Comparison of ENCODE assay signal across 8 cellular contexts in genomic region chr7:4683043-4683883, GRCh38. TPM values are rescaled to one million over a fixed set of nuclear protein-coding genes. Genes with fewer than 3 reads are reported as not detected.
DNase-seq lines count a peak whose midpoint lies in the region; ATAC-seq and TF ChIP-seq lines count a peak whose summit lies in the region.

No MANE protein-coding gene starts in this region.

- H2AK5ac ChIP-seq in IMR-90 (ENCODE audit: low read depth, low read length) = peak overlapping the region; percentile 95

- peak overlapping the region; percentile 75 to 93 for H4K8ac ChIP-seq in IMR-90 (ENCODE audit: low read depth in 2 of 2, low read length in 2 of 2)

- intact Hi-C loops in IMR-90 (cut with micrococcal nuclease) = loop anchor here (2.0 kb wide), 1 partner anchor 72 kb away; no protein-coding TSS in a partner anchor

- peaks cover 10% of the 10 kb centered on the region for H3K36me3 ChIP-seq in IMR-90 (ENCODE audit: control insufficient read depth, insufficient read depth, low read length)

- H3K14ac ChIP-seq in IMR-90 (replicated peaks; ENCODE audit: low read depth, low read length) = peak overlapping the region; percentile 96

- H4K5ac ChIP-seq in IMR-90 (ENCODE audit: low read depth, low read length) = peak overlapping the region; percentile 93

- H3K4me2 ChIP-seq in IMR-90 (ENCODE audit: low read depth, low read length) = peak overlapping the region; percentile 96

- in situ Hi-C loops in IMR-90 (cut with MboI; ENCODE audit: low sequenced_read_pairs) = no loop called here

- H2AFZ ChIP-seq in IMR-90 (replicated peaks; ENCODE audit: low read length, poor library complexity) = peak overlapping the region; percentile 69

- peaks cover 4% of the 10 kb centered on the region for H3K36me3 Mint-ChIP-seq in glutamatergic neuron (ENCODE audit: unreplicated experiment)

- H3K4me1 ChIP-seq in IMR-90 (ENCODE audit: control insufficient read depth, insufficient read depth, low read length) = peaks cover 10% of the 10 kb centered on the region

- H3K4me3 ChIP-seq in AG04449 (ENCODE audit: low read depth, low read length) (peak overlapping the region; percentile 80), IMR-90 (ENCODE audit: insufficient read depth, low read depth, low read length) (peak overlapping the region; percentile 91)

- H2BK120ac ChIP-seq in IMR-90 (ENCODE audit: low read depth, low read length) = peak overlapping the region; percentile 94

- peak overlapping the region; percentile 94 for H3K23ac ChIP-seq in IMR-90 (ENCODE audit: low read depth, low read length)

- CTCF ChIA-PET in AG04449 (lab: Yijun Ruan, JAX) = interaction anchor here (0.8 to 2.8 kb wide), 2 partner anchors 10 to 41 kb away, joined by 3 to 16 read pairs; no protein-coding TSS in a partner anchor
- CTCF ChIA-PET in IMR-90 (lab: Yijun Ruan, JAX) = interaction anchor here (1.3 to 1.4 kb wide), 2 partner anchors 10 to 41 kb away, joined by 3 to 6 read pairs; no protein-coding TSS in a partner anchor

- H3K9me3 ChIP-seq in IMR-90 (ENCODE audit: control insufficient read depth, insufficient read depth, low read length) = no peaks in the 10 kb centered on the region

- ATAC-seq in IMR-90 (ENCODE audit: low read depth) (peak; percentile 22), HG02623 (IDR thresholded peaks at IDR 0.05; ENCODE audit: unreplicated experiment) (no peak), GM18517 (IDR thresholded peaks at IDR 0.05; ENCODE audit: unreplicated experiment) (no peak)

- peak overlapping the region; percentile 85; the same call in 1 of the 2 replicates for H2BK20ac ChIP-seq in IMR-90 (ENCODE audit: low read depth, low read length)

- H2BK15ac ChIP-seq in IMR-90 (ENCODE audit: low read depth, low read length) = peak overlapping the region; percentile 91; the same call in 2 of the 3 replicates

- H3K9me1 ChIP-seq in IMR-90 (ENCODE audit: insufficient read depth, low read length) = peaks cover 9% of the 10 kb centered on the region

- H3K4ac ChIP-seq in IMR-90 (ENCODE audit: low read depth, low read length) = peak overlapping the region; percentile 99

- H3K27ac Mint-ChIP-seq in glutamatergic neuron (ENCODE audit: unreplicated experiment) = peak overlapping the region; percentile 75

- no peak for DNase-seq in AG04449 (ENCODE audit: low read depth, low spot score)
- no peak for DNase-seq in IMR-90
- DNase-seq in activated T-cell treated with anti-CD3 and anti-CD28 coated beads, Interleukin-2, amount 50 U/mL, for 48 hours = peak; percentile 44
- peak; percentile 24 for DNase-seq in glutamatergic neuron
- DNase-seq in retina = peak; percentile 24
- DNase-seq in NK-92 (lab: John Stamatoyannopoulos, UW; ENCODE audit: unreplicated experiment) = no peak

- H3K27me3 Mint-ChIP-seq in glutamatergic neuron (ENCODE audit: unreplicated experiment) = peaks cover 2% of the 10 kb centered on the region

- WGBS in IMR-90 (ENCODE audit: extremely low coverage in 2 of 2, insufficient read length in 1 of 2), 2 experiments = 4% methylated on average over 14 of the region's 23 CpGs; no CpG with 5 or more reads in 1 of the 2 experiments

- H3K9me3 Mint-ChIP-seq in glutamatergic neuron (ENCODE audit: unreplicated experiment) = peaks cover 4% of the 10 kb centered on the region

- no TSS peak for BruUV-seq in IMR-90 (replicated peaks; lab: Mats Ljungman, UMichigan)

- H3K27ac ChIP-seq in IMR-90 (ENCODE audit: insufficient read depth, low read length) = peak overlapping the region; percentile 100

- H3K9ac ChIP-seq in IMR-90 (ENCODE audit: low read depth, low read length) = peak overlapping the region; percentile 100

- H3K79me1 ChIP-seq in IMR-90 (ENCODE audit: low read depth in 1 of 2, low read length in 2 of 2) = peaks cover 24 to 49% of the 10 kb centered on the region in 2 experiments

- H3K27me3 ChIP-seq in IMR-90 (ENCODE audit: control insufficient read depth, insufficient read depth, low read length) = no peaks in the 10 kb centered on the region

- peak overlapping the region; percentile 91 for H3K18ac ChIP-seq in IMR-90 (ENCODE audit: low read depth, low read length)

- peak; percentile 44 for TF ChIP-seq POLR2A in IMR-90 (IDR thresholded peaks at IDR 0.05; ENCODE audit: low read depth, low read length)

- H2BK5ac ChIP-seq in IMR-90 (ENCODE audit: low read depth, low read length, poor library complexity, severe bottlenecking) = peak overlapping the region; percentile 99

- H3K56ac ChIP-seq in IMR-90 (ENCODE audit: extremely low read depth, insufficient read depth, low read length) = peak overlapping the region; percentile 76

- H2AK9ac ChIP-seq in IMR-90 (replicated peaks; ENCODE audit: low read depth, low read length, poor library complexity) = peak overlapping the region; percentile 99

- TF ChIP-seq CTCF in AG04449 (IDR thresholded peaks at IDR 0.05; ENCODE audit: insufficient read depth, low read length, missing control alignments) = no peak
- no peak for TF ChIP-seq CTCF in IMR-90 (conservative IDR thresholded peaks at IDR 0.05; ENCODE audit: low read depth, low read length)
- no peak for TF ChIP-seq CTCF in glutamatergic neuron (IDR thresholded peaks at IDR 0.05; ENCODE audit: partially characterized antibody, unreplicated experiment)

- dilution Hi-C loops in IMR-90 (cut with HindIII; ENCODE audit: low sequenced_read_pairs, unreplicated experiment) = no loop called here

- TF ChIP-seq RAD21 in IMR-90 (IDR thresholded peaks at IDR 0.05; ENCODE audit: low read length) = no peak

- peaks cover 37% of the 10 kb centered on the region for H4K20me1 ChIP-seq in IMR-90 (ENCODE audit: insufficient read depth, low read length)

- peak overlapping the region; percentile 94 for H4K91ac ChIP-seq in IMR-90 (ENCODE audit: insufficient read depth, low read depth, low read length)

- peaks cover 10% of the 10 kb centered on the region for H3K4me1 Mint-ChIP-seq in glutamatergic neuron (ENCODE audit: low read depth, unreplicated experiment)

- H3K4me3 Mint-ChIP-seq in glutamatergic neuron (ENCODE audit: unreplicated experiment) = peak overlapping the region; percentile 97

- POLR2A ChIA-PET in AG04449 (lab: Yijun Ruan, JAX) = interaction anchor here (1.0 to 5.5 kb wide), 3 partner anchors 15 to 53 kb away, joined by 3 to 31 read pairs (median 4); no protein-coding TSS in a partner anchor
- POLR2A ChIA-PET in IMR-90 (lab: Charles Lee; ENCODE audit: unreplicated experiment) = no interaction called here

TF ChIP-seq in IMR-90, 13 proteins besides CTCF, POLR2A, EP300 and RAD21:
- TF ChIP-seq SMC3 (IDR thresholded peaks at IDR 0.05; ENCODE audit: low read depth, low read length) (no peak), CHD1 (IDR thresholded peaks at IDR 0.05; ENCODE audit: low read depth, low read length) (peak; percentile 86; the same call in 1 of the 2 replicates), RFX5 (IDR thresholded peaks at IDR 0.05; ENCODE audit: low read depth, low read length) (no peak), MXI1 (IDR thresholded peaks at IDR 0.05; ENCODE audit: borderline replicate concordance, low read depth, low read length) (no peak), ELK1 (IDR thresholded peaks at IDR 0.05; ENCODE audit: borderline replicate concordance, low read depth, low read length) (no peak), RCOR1 (IDR thresholded peaks at IDR 0.05; ENCODE audit: insufficient replicate concordance, low read length) (no peak), NFE2L2 (IDR thresholded peaks at IDR 0.05; ENCODE audit: low read depth, low read length) (no peak)

RNA-seq across cellular contexts. Expression of gene FOXK1, which starts 1.2 kb away (rescaled TPM):
- 4.3 and 5.0 TPM in 2 replicates for total RNA-seq in IMR-90 (2012; rRNA removed)
- 8.8 TPM in 2 replicates for polyA plus RNA-seq in IMR-90 (2012; rRNA removed)
- polyA plus RNA-seq in IMR-90 (2012; cell fraction: cytosol; rRNA removed) = 6.7 and 6.8 TPM in 2 replicates
- 18.7 and 30.1 TPM in 2 replicates for polyA plus RNA-seq in IMR-90 (2012; cell fraction: nucleus; rRNA removed; ENCODE audit: low replicate concordance)
- 41.7 TPM for total RNA-seq in glutamatergic neuron (ENCODE audit: unreplicated experiment)

Comparison
In these comparisons a context has a peak if more than half of its experiments do, and no peak if none do; other contexts are left out.
1. DNase-seq: peak in activated T-cell treated with anti-CD3 and anti-CD28 coated beads, Interleukin-2, amount 50 U/mL, for 48 hours (2 of 2), glutamatergic neuron (single experiment) and retina (single experiment); none in AG04449 (single experiment), IMR-90 (single experiment) and NK-92 (single experiment).